ENCODE assay signal across 19 cellular contexts in genomic region chr5:30112842-30113241, GRCh38.
"Had no signal": no experiment of that assay in that cellular context is flagged by ENCODE, and none has a peak within 500 bp of the region (broad histone marks: within the 10 kb centered on the region; RNA-seq: fewer than 3 reads in every experiment).

No MANE protein-coding gene starts in this region.

- H3K36me3 Mint-ChIP-seq: activated CD4-positive, alpha-beta memory T cell treated with anti-CD3 and anti-CD28 coated beads for 36 hours; activated naive CD8-positive, alpha-beta T cell treated with anti-CD3 and anti-CD28 coated beads, Interleukin-2, amount 10 ng/mL, durations not matched to agents 7 days and 5 days; naive B cell had no signal

- H3K4me1 Mint-ChIP-seq: activated naive CD8-positive, alpha-beta T cell treated with anti-CD3 and anti-CD28 coated beads, Interleukin-2, amount 10 ng/mL, durations not matched to agents 7 days and 5 days; naive B cell; neural crest cell had no signal

- H3K9me3 Mint-ChIP-seq: neural crest cell had no signal

- H3K27ac ChIP-seq: body of pancreas, cardiac muscle cell, epithelial cell of prostate, foreskin keratinocyte, testis, uterus had no signal

- H3K4me1 ChIP-seq: body of pancreas, foreskin keratinocyte, testis, uterus had no signal

- H3K27me3 ChIP-seq: body of pancreas, cardiac muscle cell, foreskin keratinocyte, testis, uterus had no signal

- H3K27ac Mint-ChIP-seq: activated CD4-positive, alpha-beta memory T cell treated with anti-CD3 and anti-CD28 coated beads for 36 hours; activated naive CD4-positive, alpha-beta T cell treated with anti-CD3 and anti-CD28 coated beads for 36 hours; activated naive CD8-positive, alpha-beta T cell treated with anti-CD3 and anti-CD28 coated beads, Interleukin-2, amount 10 ng/mL, durations not matched to agents 7 days and 5 days; naive B cell had no signal

- H3K9me3 ChIP-seq: body of pancreas, testis, uterus had no signal

- H3K27me3 Mint-ChIP-seq: activated CD4-positive, alpha-beta memory T cell treated with anti-CD3 and anti-CD28 coated beads for 36 hours; activated naive CD8-positive, alpha-beta T cell treated with anti-CD3 and anti-CD28 coated beads, Interleukin-2, amount 10 ng/mL, durations not matched to agents 7 days and 5 days; naive B cell had no signal

- DNase-seq: activated CD4-positive, alpha-beta memory T cell treated with anti-CD3 and anti-CD28 coated beads for 36 hours; activated CD4-positive, alpha-beta T cell treated with anti-CD3 and anti-CD28 coated beads for 48 hours; activated naive CD4-positive, alpha-beta T cell treated with anti-CD3 and anti-CD28 coated beads for 36 hours; activated naive CD8-positive, alpha-beta T cell treated with anti-CD3 and anti-CD28 coated beads, Interleukin-2, amount 10 ng/mL, durations not matched to agents 7 days and 5 days; activated T-cell treated with anti-CD3 and anti-CD28 coated beads, Interleukin-2, amount 50 U/mL, for 48 hours; body of pancreas; foreskin keratinocyte; left cardiac atrium; naive B cell; occipital lobe; posterior cingulate gyrus; stimulated activated CD4-positive, alpha-beta T cell treated with anti-CD3 and anti-CD28 coated beads, Interleukin-4, amount 100 ng/mL, for 1 hour; stimulated activated naive CD4-positive, alpha-beta T cell; testis; trophoblast cell; uterus had no signal

- H3K36me3 ChIP-seq: cardiac muscle cell, uterus had no signal

- H3K4me3 ChIP-seq: body of pancreas, cardiac muscle cell, testis, uterus had no signal

- H3K4me3 Mint-ChIP-seq: activated CD4-positive, alpha-beta memory T cell treated with anti-CD3 and anti-CD28 coated beads for 36 hours; activated naive CD4-positive, alpha-beta T cell treated with anti-CD3 and anti-CD28 coated beads for 36 hours; activated naive CD8-positive, alpha-beta T cell treated with anti-CD3 and anti-CD28 coated beads, Interleukin-2, amount 10 ng/mL, durations not matched to agents 7 days and 5 days; naive B cell; neural crest cell had no signal

- ATAC-seq: body of pancreas, foreskin keratinocyte, left cardiac atrium had no signal
